8 cellular contexts compared by ENCODE assay signal in genomic region chr2:169330555-169330889, GRCh38. TPM values are rescaled to one million over a fixed set of nuclear protein-coding genes. Genes with fewer than 3 reads are reported as not detected.
"Had no signal": no experiment of that assay in that cellular context is flagged by ENCODE, and none has a peak within 500 bp of the region (broad histone marks: within the 10 kb centered on the region; RNA-seq: fewer than 3 reads in every experiment).

No MANE protein-coding gene starts in this region.

- H3K27ac Mint-ChIP-seq: GM23338, H9, HFFc6, IgD-negative memory B cell had no signal

- DNase-seq: H9, HCEC 1CT, HFFc6, KBM-7 had no signal

- H3K4me3 ChIP-seq: GM23338 had no signal

- ATAC-seq: GM23338, HepG2 had no signal

- H3K27ac ChIP-seq: HL-60 had no signal

- H3K9me3 Mint-ChIP-seq: IgD-negative memory B cell had no signal

- H3K27me3 Mint-ChIP-seq: IgD-negative memory B cell had no signal

- H3K36me3 Mint-ChIP-seq: IgD-negative memory B cell had no signal

- H3K4me3 Mint-ChIP-seq: GM23338, H9, HFFc6, IgD-negative memory B cell had no signal

- H3K4me1 Mint-ChIP-seq: GM23338, H9, IgD-negative memory B cell had no signal

RNA-seq across cellular contexts. Expression of gene LRP2, which starts 31.8 kb away (rescaled TPM):
- total RNA-seq: HFFc6 had no signal
- polyA plus RNA-seq: IgD-negative memory B cell had no signal
